ENCODE assay signal across 1 cellular context in genomic region chr11:128695539-128696221, GRCh38.
TF ChIP-seq lines count a peak whose summit lies in the region.

No MANE protein-coding gene starts in this region.

TF ChIP-seq in K562, 482 proteins besides CTCF, POLR2A, EP300 and RAD21 (continued from another document):
- TF ChIP-seq, protein P1, sequence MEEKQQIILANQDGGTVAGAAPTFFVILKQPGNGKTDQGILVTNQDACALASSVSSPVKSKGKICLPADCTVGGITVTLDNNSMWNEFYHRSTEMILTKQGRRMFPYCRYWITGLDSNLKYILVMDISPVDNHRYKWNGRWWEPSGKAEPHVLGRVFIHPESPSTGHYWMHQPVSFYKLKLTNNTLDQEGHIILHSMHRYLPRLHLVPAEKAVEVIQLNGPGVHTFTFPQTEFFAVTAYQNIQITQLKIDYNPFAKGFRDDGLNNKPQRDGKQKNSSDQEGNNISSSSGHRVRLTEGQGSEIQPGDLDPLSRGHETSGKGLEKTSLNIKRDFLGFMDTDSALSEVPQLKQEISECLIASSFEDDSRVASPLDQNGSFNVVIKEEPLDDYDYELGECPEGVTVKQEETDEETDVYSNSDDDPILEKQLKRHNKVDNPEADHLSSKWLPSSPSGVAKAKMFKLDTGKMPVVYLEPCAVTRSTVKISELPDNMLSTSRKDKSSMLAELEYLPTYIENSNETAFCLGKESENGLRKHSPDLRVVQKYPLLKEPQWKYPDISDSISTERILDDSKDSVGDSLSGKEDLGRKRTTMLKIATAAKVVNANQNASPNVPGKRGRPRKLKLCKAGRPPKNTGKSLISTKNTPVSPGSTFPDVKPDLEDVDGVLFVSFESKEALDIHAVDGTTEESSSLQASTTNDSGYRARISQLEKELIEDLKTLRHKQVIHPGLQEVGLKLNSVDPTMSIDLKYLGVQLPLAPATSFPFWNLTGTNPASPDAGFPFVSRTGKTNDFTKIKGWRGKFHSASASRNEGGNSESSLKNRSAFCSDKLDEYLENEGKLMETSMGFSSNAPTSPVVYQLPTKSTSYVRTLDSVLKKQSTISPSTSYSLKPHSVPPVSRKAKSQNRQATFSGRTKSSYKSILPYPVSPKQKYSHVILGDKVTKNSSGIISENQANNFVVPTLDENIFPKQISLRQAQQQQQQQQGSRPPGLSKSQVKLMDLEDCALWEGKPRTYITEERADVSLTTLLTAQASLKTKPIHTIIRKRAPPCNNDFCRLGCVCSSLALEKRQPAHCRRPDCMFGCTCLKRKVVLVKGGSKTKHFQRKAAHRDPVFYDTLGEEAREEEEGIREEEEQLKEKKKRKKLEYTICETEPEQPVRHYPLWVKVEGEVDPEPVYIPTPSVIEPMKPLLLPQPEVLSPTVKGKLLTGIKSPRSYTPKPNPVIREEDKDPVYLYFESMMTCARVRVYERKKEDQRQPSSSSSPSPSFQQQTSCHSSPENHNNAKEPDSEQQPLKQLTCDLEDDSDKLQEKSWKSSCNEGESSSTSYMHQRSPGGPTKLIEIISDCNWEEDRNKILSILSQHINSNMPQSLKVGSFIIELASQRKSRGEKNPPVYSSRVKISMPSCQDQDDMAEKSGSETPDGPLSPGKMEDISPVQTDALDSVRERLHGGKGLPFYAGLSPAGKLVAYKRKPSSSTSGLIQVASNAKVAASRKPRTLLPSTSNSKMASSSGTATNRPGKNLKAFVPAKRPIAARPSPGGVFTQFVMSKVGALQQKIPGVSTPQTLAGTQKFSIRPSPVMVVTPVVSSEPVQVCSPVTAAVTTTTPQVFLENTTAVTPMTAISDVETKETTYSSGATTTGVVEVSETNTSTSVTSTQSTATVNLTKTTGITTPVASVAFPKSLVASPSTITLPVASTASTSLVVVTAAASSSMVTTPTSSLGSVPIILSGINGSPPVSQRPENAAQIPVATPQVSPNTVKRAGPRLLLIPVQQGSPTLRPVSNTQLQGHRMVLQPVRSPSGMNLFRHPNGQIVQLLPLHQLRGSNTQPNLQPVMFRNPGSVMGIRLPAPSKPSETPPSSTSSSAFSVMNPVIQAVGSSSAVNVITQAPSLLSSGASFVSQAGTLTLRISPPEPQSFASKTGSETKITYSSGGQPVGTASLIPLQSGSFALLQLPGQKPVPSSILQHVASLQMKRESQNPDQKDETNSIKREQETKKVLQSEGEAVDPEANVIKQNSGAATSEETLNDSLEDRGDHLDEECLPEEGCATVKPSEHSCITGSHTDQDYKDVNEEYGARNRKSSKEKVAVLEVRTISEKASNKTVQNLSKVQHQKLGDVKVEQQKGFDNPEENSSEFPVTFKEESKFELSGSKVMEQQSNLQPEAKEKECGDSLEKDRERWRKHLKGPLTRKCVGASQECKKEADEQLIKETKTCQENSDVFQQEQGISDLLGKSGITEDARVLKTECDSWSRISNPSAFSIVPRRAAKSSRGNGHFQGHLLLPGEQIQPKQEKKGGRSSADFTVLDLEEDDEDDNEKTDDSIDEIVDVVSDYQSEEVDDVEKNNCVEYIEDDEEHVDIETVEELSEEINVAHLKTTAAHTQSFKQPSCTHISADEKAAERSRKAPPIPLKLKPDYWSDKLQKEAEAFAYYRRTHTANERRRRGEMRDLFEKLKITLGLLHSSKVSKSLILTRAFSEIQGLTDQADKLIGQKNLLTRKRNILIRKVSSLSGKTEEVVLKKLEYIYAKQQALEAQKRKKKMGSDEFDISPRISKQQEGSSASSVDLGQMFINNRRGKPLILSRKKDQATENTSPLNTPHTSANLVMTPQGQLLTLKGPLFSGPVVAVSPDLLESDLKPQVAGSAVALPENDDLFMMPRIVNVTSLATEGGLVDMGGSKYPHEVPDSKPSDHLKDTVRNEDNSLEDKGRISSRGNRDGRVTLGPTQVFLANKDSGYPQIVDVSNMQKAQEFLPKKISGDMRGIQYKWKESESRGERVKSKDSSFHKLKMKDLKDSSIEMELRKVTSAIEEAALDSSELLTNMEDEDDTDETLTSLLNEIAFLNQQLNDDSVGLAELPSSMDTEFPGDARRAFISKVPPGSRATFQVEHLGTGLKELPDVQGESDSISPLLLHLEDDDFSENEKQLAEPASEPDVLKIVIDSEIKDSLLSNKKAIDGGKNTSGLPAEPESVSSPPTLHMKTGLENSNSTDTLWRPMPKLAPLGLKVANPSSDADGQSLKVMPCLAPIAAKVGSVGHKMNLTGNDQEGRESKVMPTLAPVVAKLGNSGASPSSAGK (IDR thresholded peaks at IDR 0.05) = no peak
- TF ChIP-seq NFYB (IDR thresholded peaks at IDR 0.05; ENCODE audit: extremely low read depth, insufficient read length) = no peak
- TF ChIP-seq E4F1 (CRISPR knock-in tag; IDR thresholded peaks at IDR 0.05; ENCODE audit: borderline replicate concordance) = no peak
- TF ChIP-seq L3MBTL2 (IDR thresholded peaks at IDR 0.05) = no peak
- TF ChIP-seq ZBTB49 (CRISPR knock-in tag; IDR thresholded peaks at IDR 0.05; ENCODE audit: borderline replicate concordance) = no peak
TF ChIP-seq in K562: peak in this region for 5.
